ENCODE assay signal across 27 cellular contexts in the genomic region with DNA sequence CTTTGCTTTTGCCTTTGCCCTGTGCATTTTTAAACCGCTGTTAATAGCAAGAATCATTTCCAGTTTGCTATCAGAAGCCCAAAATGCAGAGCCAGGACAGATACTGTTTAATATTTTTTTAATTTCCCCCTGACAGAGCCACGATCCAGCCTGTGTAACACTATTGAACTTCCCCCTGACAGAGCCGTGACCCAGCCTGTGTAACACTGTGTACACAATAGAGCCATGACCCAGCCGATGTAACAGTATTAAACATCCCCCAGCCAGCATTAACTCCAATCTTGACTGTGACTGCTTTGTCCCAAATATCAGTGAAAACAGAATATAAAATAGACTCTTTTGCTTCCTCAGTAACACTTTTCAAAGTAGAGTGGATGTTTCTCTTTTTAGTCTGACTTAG.
"Had no signal": no experiment of that assay in that cellular context is flagged by ENCODE, and none has a peak within 500 bp of the region (broad histone marks: within the 10 kb centered on the region; RNA-seq: fewer than 3 reads in every experiment).

No MANE protein-coding gene starts in this region.

- H3K9ac ChIP-seq: neural progenitor cell had no signal

- H3K9me3 Mint-ChIP-seq: naive thymus-derived CD8-positive, alpha-beta T cell; nephron progenitor cell had no signal

- H3K36me3 ChIP-seq: heart right ventricle, left lung, neural progenitor cell, neutrophil, ovary, right atrium auricular region, right lobe of liver, stomach, tibial artery, uterus had no signal

- H3K4me1 ChIP-seq: left lung, right atrium auricular region, right lobe of liver, testis, tibial artery, uterus had no signal

- ATAC-seq: heart right ventricle; left lung; naive thymus-derived CD8-positive, alpha-beta T cell; stimulated activated naive B cell treated with anti-CD40 and anti-IgM and Interleukin-4, amounts not matched to agents 10 μg/mL and 1 μg/mL and 100 μg/mL, for 72 hours; stimulated activated naive CD8-positive, alpha-beta T cell treated with anti-CD3 and anti-CD28 coated beads, Interleukin-15, Interleukin-2, amounts not matched to agents 100 U/mL and 50 U/mL, for 24 hours had no signal

- H3K9me3 ChIP-seq: heart right ventricle, left lung, neutrophil, ovary, right atrium auricular region, right lobe of liver, stomach, testis, tibial artery, uterus had no signal

- H3K79me2 ChIP-seq: hepatocyte had no signal

- H3K27me3 ChIP-seq: heart right ventricle, hepatocyte, left lung, neural progenitor cell, neutrophil, ovary, right atrium auricular region, right lobe of liver, stomach, testis, tibial artery, uterus had no signal

- DNase-seq: heart right ventricle; islet precursor cell; left lung; mesendoderm; midbrain; naive thymus-derived CD8-positive, alpha-beta T cell; nephron progenitor cell; occipital lobe; right lobe of liver; stimulated activated CD4-positive, alpha-beta T cell treated with anti-CD3 and anti-CD28 coated beads, Interleukin-12 subunit alpha, Interleukin-12 subunit beta, amount 100 ng/mL, for 4 hours; stimulated activated CD4-positive, alpha-beta T cell treated with anti-CD3 and anti-CD28 coated beads, Interleukin-15, amount 100 ng/mL, for 24 hours; stimulated activated CD4-positive, alpha-beta T cell treated with anti-CD3 and anti-CD28 coated beads, Interleukin-2, amount 100 ng/mL, for 24 hours; stimulated activated CD4-positive, alpha-beta T cell treated with anti-CD3 and anti-CD28 coated beads, Interleukin-4, amount 100 ng/mL, for 1 hour; stimulated activated naive B cell treated with anti-CD40 and anti-IgM and Interleukin-4, amounts not matched to agents 10 μg/mL and 1 μg/mL and 100 μg/mL, for 72 hours; stimulated activated naive CD8-positive, alpha-beta T cell treated with anti-CD3 and anti-CD28 coated beads, Interleukin-15, Interleukin-2, amounts not matched to agents 100 U/mL and 50 U/mL, for 24 hours; stomach; testis; tibial artery; trophoblast cell; uterus had no signal

- H3K4me2 ChIP-seq: hepatocyte, neural progenitor cell had no signal

- H3K27me3 Mint-ChIP-seq: progenitor cell of endocrine pancreas; stimulated activated naive B cell treated with anti-CD40 and anti-IgM and Interleukin-4, amounts not matched to agents 10 μg/mL and 1 μg/mL and 100 μg/mL, for 72 hours had no signal

- H3K4me3 Mint-ChIP-seq: naive thymus-derived CD8-positive, alpha-beta T cell; nephron progenitor cell; neural progenitor cell; stimulated activated naive B cell treated with anti-CD40 and anti-IgM and Interleukin-4, amounts not matched to agents 10 μg/mL and 1 μg/mL and 100 μg/mL, for 72 hours had no signal

- H3K36me3 Mint-ChIP-seq: naive thymus-derived CD8-positive, alpha-beta T cell; neural progenitor cell; stimulated activated naive B cell treated with anti-CD40 and anti-IgM and Interleukin-4, amounts not matched to agents 10 μg/mL and 1 μg/mL and 100 μg/mL, for 72 hours had no signal

- H3K4me3 ChIP-seq: heart right ventricle, hepatocyte, left lung, lung, neural progenitor cell, ovary, right atrium auricular region, right lobe of liver, stomach, testis, tibial artery, uterus had no signal

- H2AFZ ChIP-seq: hepatocyte, neural progenitor cell had no signal

- H3K27ac Mint-ChIP-seq: naive thymus-derived CD8-positive, alpha-beta T cell; nephron progenitor cell; progenitor cell of endocrine pancreas; stimulated activated naive B cell treated with anti-CD40 and anti-IgM and Interleukin-4, amounts not matched to agents 10 μg/mL and 1 μg/mL and 100 μg/mL, for 72 hours had no signal

- H3K4me1 Mint-ChIP-seq: naive thymus-derived CD8-positive, alpha-beta T cell had no signal

- H3K27ac ChIP-seq: heart right ventricle, hepatocyte, left lung, neural progenitor cell, neutrophil, right atrium auricular region, right lobe of liver, stomach, testis, tibial artery, uterus had no signal
